ENCODE assay signal across 10 cellular contexts in genomic region chr13:44474122-44474910, GRCh38.
DNase-seq lines count a peak whose midpoint lies in the region; ATAC-seq and TF ChIP-seq lines count a peak whose summit lies in the region.
"Had no signal": no experiment of that assay in that cellular context is flagged by ENCODE, and none has a peak within 500 bp of the region (broad histone marks: within the 10 kb centered on the region; RNA-seq: fewer than 3 reads in every experiment).

No MANE protein-coding gene starts in this region.

- peak overlapping the region; percentile 80 for H3K27ac Mint-ChIP-seq in type B pancreatic cell

- no peaks in the 10 kb centered on the region for H3K27me3 ChIP-seq in left ventricle myocardium inferior (ENCODE audit: low read depth)
- H3K27me3 ChIP-seq in right atrium auricular region, result no peaks in the 10 kb centered on the region
- H3K27me3 ChIP-seq in gastroesophageal sphincter, result no peaks in the 10 kb centered on the region
- no peaks in the 10 kb centered on the region for H3K27me3 ChIP-seq in suprapubic skin

- WGBS in gastroesophageal sphincter (ENCODE audit: low coverage in 1 of 2), 2 donors, result 70 to 78% methylated on average over 3 to 4 of the region's 4 CpGs
- WGBS in suprapubic skin, result 73% methylated on average over 4 of the region's 4 CpGs

- ATAC-seq in SK-N-SH treated with all-trans-retinoic acid at 6 μM for 48 hours (peak; percentile 13; the same call in 1 of the 3 replicates), gastroesophageal sphincter (no peak), GM19328 (IDR thresholded peaks at IDR 0.05; ENCODE audit: unreplicated experiment) (no peak)

- no peaks in the 10 kb centered on the region for H3K36me3 ChIP-seq in left ventricle myocardium inferior
- no peaks in the 10 kb centered on the region for H3K36me3 ChIP-seq in right atrium auricular region
- no peaks in the 10 kb centered on the region for H3K36me3 ChIP-seq in gastroesophageal sphincter
- no peaks in the 10 kb centered on the region for H3K36me3 ChIP-seq in suprapubic skin

- no peak overlapping the region for H3K27ac ChIP-seq in left ventricle myocardium inferior (replicated peaks)
- H3K27ac ChIP-seq in right atrium auricular region, result no peak overlapping the region
- H3K27ac ChIP-seq in gastroesophageal sphincter, result peak overlapping the region; percentile 0 to 63 (median 22)
- H3K27ac ChIP-seq in suprapubic skin, result no peak overlapping the region

- H3K36me3 Mint-ChIP-seq in type B pancreatic cell, result no peaks in the 10 kb centered on the region

- H3K4me3 Mint-ChIP-seq in type B pancreatic cell, result peak overlapping the region; percentile 27

- TF ChIP-seq EP300 in gastroesophageal sphincter (IDR thresholded peaks at IDR 0.05) (no peak), suprapubic skin (IDR thresholded peaks at IDR 0.05) (no peak)

- peak; percentile 14 for TF ChIP-seq CTCF in left ventricle myocardium inferior (IDR thresholded peaks at IDR 0.05; ENCODE audit: borderline replicate concordance)
- TF ChIP-seq CTCF in right atrium auricular region (IDR thresholded peaks at IDR 0.05), result no peak
- TF ChIP-seq CTCF in gastroesophageal sphincter (IDR thresholded peaks at IDR 0.05), result peak in 1 of 4 experiments; percentile 19
- peak; percentile 39 for TF ChIP-seq CTCF in type B pancreatic cell (conservative IDR thresholded peaks at IDR 0.05)
- no peak for TF ChIP-seq CTCF in suprapubic skin (IDR thresholded peaks at IDR 0.05)

- H3K4me1 ChIP-seq in left ventricle myocardium inferior (peaks cover 21% of the 10 kb centered on the region), right atrium auricular region (peaks cover 0 to 12% of the 10 kb centered on the region in 2 donors), gastroesophageal sphincter (peaks cover 3 to 50% (median 5%) of the 10 kb centered on the region in 3 donors), suprapubic skin (peaks cover 6% of the 10 kb centered on the region)

- H3K9me3 ChIP-seq in left ventricle myocardium inferior (replicated peaks), result no peaks in the 10 kb centered on the region
- no peaks in the 10 kb centered on the region for H3K9me3 ChIP-seq in right atrium auricular region
- no peaks in the 10 kb centered on the region for H3K9me3 ChIP-seq in gastroesophageal sphincter
- no peaks in the 10 kb centered on the region for H3K9me3 ChIP-seq in suprapubic skin

- H3K4me3 ChIP-seq in left ventricle myocardium inferior (peak overlapping the region; percentile 14), right atrium auricular region (no peak overlapping the region), gastroesophageal sphincter (no peak overlapping the region), suprapubic skin (no peak overlapping the region)

- DNase-seq in left ventricle myocardium inferior, result no peak
- DNase-seq in right atrium auricular region (ENCODE audit: low spot score), result no peak
- no peak for DNase-seq in type B pancreatic cell (ENCODE audit: extremely low spot score, unreplicated experiment)
- DNase-seq in suprapubic skin (ENCODE audit: low spot score in 2 of 2), result no peak
- no peak for DNase-seq in GF-D8 (lab: John Stamatoyannopoulos, UW)
- DNase-seq: activated CD4-positive, CD25-positive, alpha-beta regulatory T cell treated with anti-CD3 and anti-CD28 coated beads, Interleukin-2, amount 50 U/mL, for 72 hours; substantia nigra had no signal

- TF ChIP-seq POLR2A in gastroesophageal sphincter (IDR thresholded peaks at IDR 0.05) (no peak), suprapubic skin (IDR thresholded peaks at IDR 0.05) (no peak)

- H3K9me3 Mint-ChIP-seq in type B pancreatic cell, result no peaks in the 10 kb centered on the region

- peaks cover 30% of the 10 kb centered on the region for H3K4me1 Mint-ChIP-seq in type B pancreatic cell (ENCODE audit: unreplicated experiment)

- intact Hi-C loops in left ventricle myocardium inferior (cut with micrococcal nuclease), result no loop called here

- H3K27me3 Mint-ChIP-seq in type B pancreatic cell, result no peaks in the 10 kb centered on the region

TF ChIP-seq in SK-N-SH treated with all-trans-retinoic acid at 6 μM for 48 hours, 23 proteins besides CTCF, POLR2A, EP300 and RAD21:
- TF ChIP-seq PATZ1 (CRISPR knock-in tag; IDR thresholded peaks at IDR 0.05; ENCODE audit: borderline replicate concordance) (no peak), ZFP30 (CRISPR knock-in tag; IDR thresholded peaks at IDR 0.05) (no peak), ARNTL (CRISPR knock-in tag; IDR thresholded peaks at IDR 0.05; ENCODE audit: borderline replicate concordance, low read depth) (no peak)
TF ChIP-seq in SK-N-SH treated with all-trans-retinoic acid at 6 μM for 48 hours: peak in this region for 0.

Comparison
In these comparisons a context has a peak if more than half of its experiments do, and no peak if none do; other contexts are left out.
1. CTCF ChIP-seq: peak in left ventricle myocardium inferior (single experiment) and type B pancreatic cell (single experiment); none in right atrium auricular region (0 of 2) and suprapubic skin (0 of 2).
2. H3K27ac ChIP-seq: peak in gastroesophageal sphincter (4 of 4); none in left ventricle myocardium inferior (single experiment), right atrium auricular region (0 of 2) and suprapubic skin (single experiment).